Comparison of ENCODE assay signal across 20 cellular contexts in the genomic region with DNA sequence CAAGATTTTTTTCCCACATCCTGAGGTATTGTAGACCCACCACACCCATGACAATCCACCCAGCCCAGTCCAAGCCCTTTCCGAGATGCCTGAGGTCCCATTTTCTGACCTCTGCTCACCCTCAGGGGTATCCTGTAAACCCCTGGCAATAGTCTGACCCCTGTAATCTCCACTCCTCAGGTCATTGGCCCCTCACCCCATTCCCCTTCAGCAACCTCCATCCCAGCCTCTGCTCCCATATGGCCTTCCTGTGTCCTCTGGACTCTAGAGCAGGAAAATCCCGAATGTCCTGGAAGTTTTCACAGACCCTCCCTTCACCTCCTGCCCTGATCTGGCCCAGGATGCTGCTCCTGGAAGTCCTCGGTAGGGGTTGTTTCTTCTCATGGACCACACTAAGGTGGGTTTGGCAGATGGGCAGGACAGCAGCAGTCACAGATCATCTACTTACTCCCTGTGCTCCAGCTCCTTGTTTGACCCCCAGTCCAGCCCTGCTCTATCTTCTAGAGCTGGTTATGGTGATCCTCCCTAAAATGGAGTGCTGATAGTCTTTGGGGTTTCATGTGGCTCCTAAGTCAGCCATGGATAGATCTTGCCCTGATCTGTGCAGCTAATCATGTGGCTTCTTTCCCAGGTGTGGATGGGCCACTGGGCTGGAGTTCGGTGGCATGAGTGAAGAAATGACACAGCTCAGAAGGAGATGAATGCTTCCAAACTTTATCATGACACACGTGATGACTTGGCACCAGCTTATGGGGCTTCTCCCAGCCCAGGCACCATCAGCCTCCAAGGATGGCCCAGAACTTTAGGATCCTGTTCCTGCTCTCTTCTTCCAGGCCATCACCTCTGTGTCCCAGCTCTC. TPM values are rescaled to one million over a fixed set of nuclear protein-coding genes. Genes with fewer than 3 reads are reported as not detected.
DNase-seq lines count a peak whose midpoint lies in the region; ATAC-seq, FAIRE-seq and TF ChIP-seq lines count a peak whose summit lies in the region.
"Had no signal": no experiment of that assay in that cellular context is flagged by ENCODE, and none has a peak within 500 bp of the region (broad histone marks: within the 10 kb centered on the region; RNA-seq: fewer than 3 reads in every experiment).

No MANE protein-coding gene starts in this region.

- H3K27me3 Mint-ChIP-seq in T-helper 17 cell (no peaks in the 10 kb centered on the region), Calu3 (ENCODE audit: unreplicated experiment) (peaks cover 45% of the 10 kb centered on the region)

- intact Hi-C loops in sigmoid colon (cut with DNase I) (no loop called here), Calu3 (cut with micrococcal nuclease; ENCODE audit: unreplicated experiment) (no loop called here)

- TF ChIP-seq POLR2A in suprapubic skin (IDR thresholded peaks at IDR 0.05) = no peak
- TF ChIP-seq POLR2A in sigmoid colon (IDR thresholded peaks at IDR 0.05) = no peak

- H3K27ac Mint-ChIP-seq in T-helper 17 cell = peak overlapping the region; percentile 93
- no peak overlapping the region for H3K27ac Mint-ChIP-seq in Calu3 (ENCODE audit: unreplicated experiment)

- CTCF ChIA-PET in Calu3 (lab: Charles Lee) = no interaction called here

- H3K4me3 ChIP-seq in bronchial epithelial cell (ENCODE audit: low read depth, low read length) (no peak overlapping the region), suprapubic skin (no peak overlapping the region), sigmoid colon (no peak overlapping the region)
- H3K4me3 ChIP-seq: BLaER1 treated with 17β-estradiol and CSF1 and Interleukin-3, amounts not matched to agents 10 nM and 100 nM; GM23248 had no signal

- no peaks in the 10 kb centered on the region for H3K9me3 Mint-ChIP-seq in Calu3 (ENCODE audit: low read depth, unreplicated experiment)

- H3K27me3 ChIP-seq in bronchial epithelial cell (ENCODE audit: control insufficient read depth, insufficient read depth, low read length) = no peaks in the 10 kb centered on the region
- peaks cover 9% of the 10 kb centered on the region for H3K27me3 ChIP-seq in suprapubic skin
- no peaks in the 10 kb centered on the region for H3K27me3 ChIP-seq in sigmoid colon
- H3K27me3 ChIP-seq: BLaER1 treated with 17β-estradiol and CSF1 and Interleukin-3, amounts not matched to agents 10 nM and 100 nM had no signal

- TF ChIP-seq EP300 in suprapubic skin (IDR thresholded peaks at IDR 0.05) = no peak
- TF ChIP-seq EP300 in sigmoid colon (IDR thresholded peaks at IDR 0.05) = no peak

- H3K9me3 ChIP-seq in T-helper 17 cell (ENCODE audit: control insufficient read depth, low read length, poor library complexity, severe bottlenecking) = no peaks in the 10 kb centered on the region
- no peaks in the 10 kb centered on the region for H3K9me3 ChIP-seq in suprapubic skin
- H3K9me3 ChIP-seq in sigmoid colon = no peaks in the 10 kb centered on the region
- H3K9me3 ChIP-seq: BLaER1 treated with 17β-estradiol and CSF1 and Interleukin-3, amounts not matched to agents 10 nM and 100 nM had no signal

- peaks cover 25% of the 10 kb centered on the region for H3K4me1 Mint-ChIP-seq in T-helper 17 cell
- H3K4me1 Mint-ChIP-seq in Calu3 (ENCODE audit: low read depth, unreplicated experiment) = no peaks in the 10 kb centered on the region

- TF ChIP-seq CTCF in bronchial epithelial cell (IDR thresholded peaks at IDR 0.05; ENCODE audit: insufficient read depth, low read length, severe bottlenecking) (no peak), suprapubic skin (IDR thresholded peaks at IDR 0.05) (no peak), sigmoid colon (IDR thresholded peaks at IDR 0.05) (no peak), Calu3 (IDR thresholded peaks at IDR 0.05; ENCODE audit: unreplicated experiment) (no peak)

- no TSS peak for BruUV-seq in Calu3 (replicated peaks; lab: Mats Ljungman, UMichigan)

- peak; percentile 60 for DNase-seq in activated CD8-positive, alpha-beta memory T cell treated with anti-CD3 and anti-CD28 coated beads for 24 hours
- DNase-seq in activated CD8-positive, alpha-beta memory T cell treated with anti-CD3 and anti-CD28 coated beads, Interleukin-2, amount 50 U/mL, for 4 hours = no peak
- DNase-seq in AG20443 (ENCODE audit: low spot score) = peak; percentile 4
- DNase-seq in T-helper 17 cell = no peak
- DNase-seq in bronchial epithelial cell (ENCODE audit: low read depth) = no peak
- DNase-seq in suprapubic skin (ENCODE audit: low spot score in 2 of 2) = no peak
- DNase-seq in sigmoid colon = no peak
- no peak for DNase-seq in Calu3
- DNase-seq: DMS 273 treated with DMSO at 0.1 percent for 48 hours, GDM1, NCI-H1417, NCI-H187 treated with DMSO at 0.1 percent for 48 hours, NCI-H446, NCI-H69 had no signal

- H3K4me3 Mint-ChIP-seq in T-helper 17 cell (no peak overlapping the region), Calu3 (ENCODE audit: low read depth, unreplicated experiment) (no peak overlapping the region)

- H3K27ac ChIP-seq in suprapubic skin (no peak overlapping the region), sigmoid colon (no peak overlapping the region)
- H3K27ac ChIP-seq: BLaER1 treated with 17β-estradiol and CSF1 and Interleukin-3, amounts not matched to agents 10 nM and 100 nM; GM23248 had no signal

- H3K4me1 ChIP-seq in suprapubic skin (no peaks in the 10 kb centered on the region), sigmoid colon (no peaks in the 10 kb centered on the region)
- H3K4me1 ChIP-seq: BLaER1 treated with 17β-estradiol and CSF1 and Interleukin-3, amounts not matched to agents 10 nM and 100 nM had no signal

- peak; percentile 7 for FAIRE-seq in bronchial epithelial cell (lab: Jason Lieb, UNC)
- FAIRE-seq: A204.1, GM12891, GM18507 had no signal

- H3K36me3 ChIP-seq in bronchial epithelial cell (ENCODE audit: control insufficient read depth, insufficient read depth, low read length) = no peaks in the 10 kb centered on the region
- no peaks in the 10 kb centered on the region for H3K36me3 ChIP-seq in suprapubic skin
- H3K36me3 ChIP-seq in sigmoid colon = no peaks in the 10 kb centered on the region
- H3K36me3 ChIP-seq: BLaER1 treated with 17β-estradiol and CSF1 and Interleukin-3, amounts not matched to agents 10 nM and 100 nM had no signal

- 91% methylated on average over 5 of the region's 5 CpGs for WGBS in suprapubic skin
- 62 to 74% methylated on average over 5 of the region's 5 CpGs for WGBS in sigmoid colon, 2 donors

- no peak for ATAC-seq in T-helper 17 cell
- ATAC-seq: HCT116 had no signal

- no peaks in the 10 kb centered on the region for H3K36me3 Mint-ChIP-seq in T-helper 17 cell (ENCODE audit: low read depth)
- H3K36me3 Mint-ChIP-seq in Calu3 (ENCODE audit: insufficient read depth, unreplicated experiment) = no peaks in the 10 kb centered on the region

RNA-seq across cellular contexts. Expression of a gene that starts 12.0 kb away (rescaled TPM):
- total RNA-seq in T-helper 17 cell (10 to 100 TPM; 18.0 to 22.2 TPM), bronchial epithelial cell (0.13 and 0.26 TPM in 2 replicates), suprapubic skin (under 1 TPM in 3 of 4 donors, not detected in 1; 0.21 to 0.89 (median 0.23) TPM), sigmoid colon (1 to 10 TPM in 2 of 4 donors, under 1 TPM in 2; 0.16 to 2.2 (median 1.2) TPM), Calu3 (2022) (0.24 and 0.86 TPM in 2 replicates)
- 1 to 10 TPM in 1 of 3 donors, not detected in 2; 5.5 TPM for polyA plus RNA-seq in sigmoid colon
- polyA plus RNA-seq: GM23248 had no signal

RNA-seq across cellular contexts. Expression of a gene that starts 37.0 kb away (rescaled TPM):
- total RNA-seq in T-helper 17 cell (not detected), bronchial epithelial cell (not detected in 2 replicates), suprapubic skin (not detected), sigmoid colon (not detected), Calu3 (2022) (not detected in 2 replicates)
- polyA plus RNA-seq in sigmoid colon = not detected
- total RNA-seq: GM23248 had no signal
- polyA plus RNA-seq: GM23248 had no signal

RNA-seq across cellular contexts. Expression of a gene that starts 50.1 kb away (rescaled TPM):
- total RNA-seq in T-helper 17 cell (not detected), bronchial epithelial cell (not detected in 2 replicates), suprapubic skin (not detected), sigmoid colon (not detected), Calu3 (2022) (0.80 TPM in 1 of 2 replicates, not detected in the other)
- polyA plus RNA-seq in sigmoid colon = 1 to 10 TPM in 1 of 3 donors, not detected in 2; 1.1 TPM
- total RNA-seq: GM23248 had no signal
- polyA plus RNA-seq: GM23248 had no signal

Comparison
In these comparisons a context has a peak if more than half of its experiments do, and no peak if none do; other contexts are left out.
1. DNase-seq: peak in activated CD8-positive, alpha-beta memory T cell treated with anti-CD3 and anti-CD28 coated beads for 24 hours (single experiment) and AG20443 (single experiment); none in activated CD8-positive, alpha-beta memory T cell treated with anti-CD3 and anti-CD28 coated beads, Interleukin-2, amount 50 U/mL, for 4 hours (single experiment), T-helper 17 cell (0 of 3), bronchial epithelial cell (single experiment), suprapubic skin (0 of 2), sigmoid colon (single experiment) and Calu3 (single experiment).
2. RNA of a gene that starts 12.0 kb away (total RNA-seq): 18.0 to 22.2 TPM in T-helper 17 cell; 0.16 to 2.2 TPM in sigmoid colon, 0.13 to 0.26 TPM in bronchial epithelial cell, 0.21 to 0.89 TPM in suprapubic skin and 0.24 to 0.86 TPM in Calu3; every median in the first group is over 4 times any median in the second.